26 cellular contexts compared by ENCODE assay signal in the genomic region with DNA sequence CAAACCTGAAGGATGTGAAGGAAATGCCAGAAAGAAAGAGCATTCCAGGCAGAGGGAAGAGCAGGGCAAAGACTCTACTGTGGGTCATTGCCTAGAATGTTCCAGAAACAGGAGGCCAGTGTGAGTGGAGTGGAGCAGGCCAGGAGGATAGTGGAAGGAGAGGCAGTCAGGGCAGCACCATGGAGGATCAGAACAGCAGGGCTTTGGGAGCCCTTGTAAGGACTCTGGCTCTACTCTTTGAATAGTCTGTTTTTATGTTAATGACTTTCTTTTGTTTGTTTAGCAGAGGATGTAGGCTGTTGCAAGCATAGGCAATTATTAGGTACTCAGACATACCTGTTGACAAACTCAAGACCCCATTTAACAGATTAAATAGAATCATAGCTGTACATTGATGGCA.
"Had no signal": no experiment of that assay in that cellular context is flagged by ENCODE, and none has a peak within 500 bp of the region (broad histone marks: within the 10 kb centered on the region; RNA-seq: fewer than 3 reads in every experiment).

No MANE protein-coding gene starts in this region.

- H3K27me3 Mint-ChIP-seq: activated B cell treated with CpG ODN at 0.5 μM for 24 hours; activated CD4-positive, alpha-beta T cell treated with anti-CD3 and anti-CD28 coated beads for 36 hours; activated naive CD8-positive, alpha-beta T cell treated with anti-CD3 and anti-CD28 coated beads for 36 hours; progenitor cell of endocrine pancreas had no signal

- H3K9me3 ChIP-seq: upper lobe of right lung had no signal

- H3K27me3 ChIP-seq: sigmoid colon, upper lobe of right lung had no signal

- H3K4me2 ChIP-seq: smooth muscle cell had no signal

- FAIRE-seq: astrocyte, colon had no signal

- H3K36me3 Mint-ChIP-seq: activated naive CD8-positive, alpha-beta T cell treated with anti-CD3 and anti-CD28 coated beads for 36 hours; immature natural killer cell; mesothelial cell of epicardium had no signal

- H3K9me3 Mint-ChIP-seq: activated B cell treated with CpG ODN at 0.5 μM for 24 hours; central memory CD8-positive, alpha-beta T cell had no signal

- H3K4me1 ChIP-seq: foreskin keratinocyte, sigmoid colon, upper lobe of right lung had no signal

- H3K27ac ChIP-seq: foreskin keratinocyte, left ventricle myocardium inferior, sigmoid colon, upper lobe of right lung had no signal

- H3K4me3 Mint-ChIP-seq: activated B cell treated with CpG ODN at 0.5 μM for 24 hours; activated CD4-positive, alpha-beta T cell treated with anti-CD3 and anti-CD28 coated beads for 36 hours; activated naive CD8-positive, alpha-beta T cell treated with anti-CD3 and anti-CD28 coated beads for 36 hours; activated T-cell treated with anti-CD3 and anti-CD28 coated beads, Interleukin-2, amount 50 U/mL, for 4 hours; central memory CD8-positive, alpha-beta T cell; immature natural killer cell; mesothelial cell of epicardium; naive thymus-derived CD8-positive, alpha-beta T cell had no signal

- H3K4me3 ChIP-seq: left ventricle myocardium inferior, sigmoid colon, smooth muscle cell, upper lobe of right lung had no signal

- DNase-seq: activated B cell treated with CpG ODN at 0.5 μM for 24 hours; activated CD4-positive, alpha-beta T cell treated with anti-CD3 and anti-CD28 coated beads for 36 hours; activated CD4-positive, alpha-beta T cell treated with anti-CD3 and anti-CD28 coated beads, Interleukin-2, amount 50 U/mL, for 48 hours; activated CD8-positive, alpha-beta memory T cell treated with anti-CD3 and anti-CD28 coated beads, Interleukin-2, amount 50 U/mL, for 48 hours; activated naive CD4-positive, alpha-beta T cell treated with Interleukin-2 at 50 U/mL for 16 hours; activated naive CD8-positive, alpha-beta T cell treated with anti-CD3 and anti-CD28 coated beads for 36 hours; activated T-cell treated with anti-CD3 and anti-CD28 coated beads, Interleukin-2, amount 50 U/mL, for 4 hours; effector memory CD4-positive, alpha-beta T cell; foreskin keratinocyte; immature natural killer cell; kidney glomerular epithelial cell; left ventricle myocardium inferior; mammary epithelial cell; naive thymus-derived CD8-positive, alpha-beta T cell; retina; sigmoid colon; stimulated activated CD4-positive, alpha-beta T cell treated with anti-CD3 and anti-CD28 coated beads, Interleukin-15, amount 100 ng/mL, for 24 hours; stimulated activated naive CD4-positive, alpha-beta T cell treated with Interleukin-2 at 50 U/mL for 16 hours; T1000; upper lobe of right lung had no signal

- H3K27ac Mint-ChIP-seq: activated B cell treated with CpG ODN at 0.5 μM for 24 hours; activated CD4-positive, alpha-beta T cell treated with anti-CD3 and anti-CD28 coated beads for 36 hours; activated naive CD8-positive, alpha-beta T cell treated with anti-CD3 and anti-CD28 coated beads for 36 hours; immature natural killer cell; mesothelial cell of epicardium; progenitor cell of endocrine pancreas had no signal

- H3K36me3 ChIP-seq: left ventricle myocardium inferior, sigmoid colon, upper lobe of right lung had no signal

- H3K4me1 Mint-ChIP-seq: activated CD4-positive, alpha-beta T cell treated with anti-CD3 and anti-CD28 coated beads for 36 hours; central memory CD8-positive, alpha-beta T cell; immature natural killer cell; mesothelial cell of epicardium; naive thymus-derived CD8-positive, alpha-beta T cell had no signal

- ATAC-seq: activated CD4-positive, alpha-beta T cell treated with anti-CD3 and anti-CD28 coated beads for 36 hours; activated T-cell treated with anti-CD3 and anti-CD28 coated beads, Interleukin-2, amount 50 U/mL, for 4 hours; foreskin keratinocyte; naive thymus-derived CD8-positive, alpha-beta T cell; upper lobe of right lung had no signal
